Comparison of ENCODE assay signal across 17 cellular contexts in genomic region chr1:3590145-3590768, GRCh38. TPM values are rescaled to one million over a fixed set of nuclear protein-coding genes. Genes with fewer than 3 reads are reported as not detected.
A peak's percentile ranks its signal among the peaks of the same experiment; 100 is the strongest.
DNase-seq lines count a peak whose midpoint lies in the region; ATAC-seq and TF ChIP-seq lines count a peak whose summit lies in the region.
"Had no signal": no experiment of that assay in that cellular context is flagged by ENCODE, and none has a peak within 500 bp of the region (broad histone marks: within the 10 kb centered on the region; RNA-seq: fewer than 3 reads in every experiment).

No MANE protein-coding gene starts in this region.

- 79 to 84% methylated on average over 20 to 27 of the region's 27 CpGs for WGBS in endodermal cell (ENCODE audit: insufficient coverage in 1 of 2, insufficient read length in 1 of 2), 2 experiments

- peaks cover 0 to 53% (median 16%) of the 10 kb centered on the region in 11 experiments; a peak in 11 of 22 replicates for H3K36me3 ChIP-seq in BLaER1 treated with 17β-estradiol and CSF1 and Interleukin-3, amounts not matched to agents 10 nM and 100 nM
- H3K36me3 ChIP-seq in endodermal cell (ENCODE audit: control insufficient read depth, insufficient read depth, low read length): no peaks in the 10 kb centered on the region
- H3K36me3 ChIP-seq in CD4-positive, alpha-beta memory T cell (ENCODE audit: insufficient read depth, low read length): no peaks in the 10 kb centered on the region
- H3K36me3 ChIP-seq: SJSA1, tibial artery had no signal

- H4K20me1 ChIP-seq in BLaER1 treated with 17β-estradiol and CSF1 and Interleukin-3, amounts not matched to agents 10 nM and 100 nM: peaks cover 0 to 70% (median 0%) of the 10 kb centered on the region in 11 experiments; a peak in 8 of 22 replicates

- H3K4me1 Mint-ChIP-seq in endodermal cell (peaks cover 6% of the 10 kb centered on the region), mesothelial cell of epicardium (peaks cover 4% of the 10 kb centered on the region)
- no peaks in the 10 kb centered on the region for H3K4me1 Mint-ChIP-seq in CD4-positive, alpha-beta memory T cell

- peaks cover 0 to 15% (median 7%) of the 10 kb centered on the region in 11 experiments; a peak in 10 of 22 replicates for H3K9me3 ChIP-seq in BLaER1 treated with 17β-estradiol and CSF1 and Interleukin-3, amounts not matched to agents 10 nM and 100 nM (replicated peaks in 1 of 11)
- H3K9me3 ChIP-seq in endodermal cell (ENCODE audit: control insufficient read depth, low read length): no peaks in the 10 kb centered on the region
- H3K9me3 ChIP-seq in CD4-positive, alpha-beta memory T cell (ENCODE audit: control insufficient read depth in 1 of 2, low read length in 2 of 2): no peaks in the 10 kb centered on the region
- H3K9me3 ChIP-seq: SJSA1, tibial artery had no signal

- no peak for ATAC-seq in GM18505 (IDR thresholded peaks at IDR 0.05; ENCODE audit: unreplicated experiment)

- TF ChIP-seq CTCF in endodermal cell (conservative IDR thresholded peaks at IDR 0.05): no peak
- TF ChIP-seq CTCF in mesothelial cell of epicardium (IDR thresholded peaks at IDR 0.05; ENCODE audit: unreplicated experiment): no peak

- TF ChIP-seq POLR2A in GM18505 (IDR thresholded peaks at IDR 0.05; ENCODE audit: borderline replicate concordance, extremely low read depth, insufficient read depth, insufficient read length): no peak

- peaks cover 22 to 63% (median 50%) of the 10 kb centered on the region in 10 experiments for H3K4me1 ChIP-seq in BLaER1 treated with 17β-estradiol and CSF1 and Interleukin-3, amounts not matched to agents 10 nM and 100 nM
- H3K4me1 ChIP-seq in endodermal cell (ENCODE audit: control insufficient read depth, insufficient read depth, low read length): no peaks in the 10 kb centered on the region
- no peaks in the 10 kb centered on the region for H3K4me1 ChIP-seq in CD4-positive, alpha-beta memory T cell (ENCODE audit: insufficient read depth, low read length)
- H3K4me1 ChIP-seq: SJSA1, tibial artery had no signal

- CTCF ChIA-PET in CD4-positive, alpha-beta memory T cell (lab: Charles Lee; ENCODE audit: partially characterized antibody): no interaction called here

- H3K9me3 Mint-ChIP-seq in endodermal cell (no peaks in the 10 kb centered on the region), mesothelial cell of epicardium (no peaks in the 10 kb centered on the region)
- no peaks in the 10 kb centered on the region for H3K9me3 Mint-ChIP-seq in CD4-positive, alpha-beta memory T cell

- H3K4me3 ChIP-seq in BLaER1 treated with 17β-estradiol and CSF1 and Interleukin-3, amounts not matched to agents 10 nM and 100 nM: no peak overlapping the region
- H3K4me3 ChIP-seq in endodermal cell (ENCODE audit: low read length): no peak overlapping the region
- H3K4me3 ChIP-seq in CD4-positive, alpha-beta memory T cell (ENCODE audit: low read length in 2 of 2): no peak overlapping the region
- H3K4me3 ChIP-seq: GM23248, SJSA1, tibial artery had no signal

- peak overlapping the region in 2 of 11 experiments; percentile 21 to 23; a peak in 2 of 22 replicates for H3K9ac ChIP-seq in BLaER1 treated with 17β-estradiol and CSF1 and Interleukin-3, amounts not matched to agents 10 nM and 100 nM
- no peak overlapping the region for H3K9ac ChIP-seq in endodermal cell (ENCODE audit: extremely low read depth, low read length, poor library complexity, severe bottlenecking)
- H3K9ac ChIP-seq: GM23248 had no signal

- peak overlapping the region; percentile 79 for H3K27ac Mint-ChIP-seq in endodermal cell
- peak overlapping the region; percentile 66 for H3K27ac Mint-ChIP-seq in mesothelial cell of epicardium
- H3K27ac Mint-ChIP-seq in CD4-positive, alpha-beta memory T cell: no peak overlapping the region

- H3K27ac ChIP-seq in BLaER1 treated with 17β-estradiol and CSF1 and Interleukin-3, amounts not matched to agents 10 nM and 100 nM: no peak overlapping the region
- H3K27ac ChIP-seq in endodermal cell (ENCODE audit: low read depth, low read length): peak overlapping the region; percentile 70
- H3K27ac ChIP-seq in CD4-positive, alpha-beta memory T cell (ENCODE audit: low read depth, low read length): no peak overlapping the region
- H3K27ac ChIP-seq: GM23248, SJSA1, tibial artery had no signal

- H3K27me3 Mint-ChIP-seq in endodermal cell (ENCODE audit: insufficient read depth) (no peaks in the 10 kb centered on the region), mesothelial cell of epicardium (ENCODE audit: low read depth) (no peaks in the 10 kb centered on the region)
- no peaks in the 10 kb centered on the region for H3K27me3 Mint-ChIP-seq in CD4-positive, alpha-beta memory T cell

- peak overlapping the region in 6 of 11 experiments; percentile 66 to 100 (median 98); a peak in 11 of 22 replicates for H3K4me2 ChIP-seq in BLaER1 treated with 17β-estradiol and CSF1 and Interleukin-3, amounts not matched to agents 10 nM and 100 nM

- POLR2A ChIA-PET in CD4-positive, alpha-beta memory T cell (lab: Charles Lee; ENCODE audit: partially characterized antibody): no interaction called here

- H3K27me3 ChIP-seq in BLaER1 treated with 17β-estradiol and CSF1 and Interleukin-3, amounts not matched to agents 10 nM and 100 nM: no peaks in the 10 kb centered on the region; a peak in 1 of 22 replicates
- H3K27me3 ChIP-seq in endodermal cell (ENCODE audit: control insufficient read depth, insufficient read depth, low read length, poor library complexity, severe bottlenecking): no peaks in the 10 kb centered on the region
- H3K27me3 ChIP-seq in CD4-positive, alpha-beta memory T cell (ENCODE audit: insufficient read depth, low read length): no peaks in the 10 kb centered on the region

- DNase-seq in NCI-H128 (lab: John Stamatoyannopoulos, UW; ENCODE audit: unreplicated experiment): peak; percentile 20
- DNase-seq in endodermal cell: no peak
- DNase-seq in mesothelial cell of epicardium (ENCODE audit: low spot score in 2 of 2, unreplicated experiment in 2 of 2): no peak
- no peak for DNase-seq in cerebellum (ENCODE audit: low spot score)
- DNase-seq in NCI-H1105 treated with DMSO at 0.1 percent for 48 hours (lab: John Stamatoyannopoulos, UW): no peak
- DNase-seq in CD4-positive, alpha-beta memory T cell: no peak
- DNase-seq: caudate nucleus; foreskin fibroblast; GM23248; NCI-H1436 treated with DMSO at 0.1 percent for 48 hours; NCI-H226; stimulated activated CD4-positive, alpha-beta T cell treated with anti-CD3 and anti-CD28 coated beads, Interleukin-12 subunit alpha, Interleukin-12 subunit beta, amount 100 ng/mL, for 4 hours; T-helper 9 cell; tibial artery had no signal

- H3K36me3 Mint-ChIP-seq in endodermal cell (ENCODE audit: low read depth) (no peaks in the 10 kb centered on the region), mesothelial cell of epicardium (peaks cover 4% of the 10 kb centered on the region)
- H3K36me3 Mint-ChIP-seq in CD4-positive, alpha-beta memory T cell: no peaks in the 10 kb centered on the region

- H3K4me3 Mint-ChIP-seq in endodermal cell (no peak overlapping the region), mesothelial cell of epicardium (no peak overlapping the region)
- H3K4me3 Mint-ChIP-seq in CD4-positive, alpha-beta memory T cell: no peak overlapping the region

- intact Hi-C loops in CD4-positive, alpha-beta memory T cell (cut with micrococcal nuclease): no loop called here

RNA-seq across cellular contexts. Expression of gene MEGF6, which starts 21.1 kb away (rescaled TPM):
- 100 to 1,000 TPM in 1 of 2 donors, 10 to 100 TPM in 1; 83.0 to 103 TPM for total RNA-seq in endodermal cell
- polyA plus RNA-seq in endodermal cell (2013, experiment 1 of 2): 28.4 TPM
- polyA plus RNA-seq in endodermal cell (2013, experiment 2 of 2): 20.2 TPM
- 194 to 209 TPM (median 204 TPM) in 3 replicates for total RNA-seq in mesothelial cell of epicardium
- 14.9 TPM for total RNA-seq in cerebellum
- 100 to 1,000 TPM; 167 to 168 TPM for total RNA-seq in CD4-positive, alpha-beta memory T cell
- 1 to 10 TPM; 2.4 to 7.1 TPM for polyA plus RNA-seq in CD4-positive, alpha-beta memory T cell

RNA-seq across cellular contexts. Expression of gene TPRG1L, which starts 34.6 kb away (rescaled TPM):
- 10 to 100 TPM; 50.4 to 56.4 TPM for total RNA-seq in endodermal cell
- polyA plus RNA-seq in endodermal cell (2013, experiment 1 of 2): 30.8 TPM
- 32.3 TPM for polyA plus RNA-seq in endodermal cell (2013, experiment 2 of 2)
- 15.1 to 15.9 TPM (median 15.7 TPM) in 3 replicates for total RNA-seq in mesothelial cell of epicardium
- 12.1 TPM for total RNA-seq in cerebellum
- 10 to 100 TPM; 57.9 to 59.5 TPM for total RNA-seq in CD4-positive, alpha-beta memory T cell
- 10 to 100 TPM; 41.4 to 46.4 TPM for polyA plus RNA-seq in CD4-positive, alpha-beta memory T cell

RNA-seq across cellular contexts. Expression of gene WRAP73, which starts 59.6 kb away (rescaled TPM):
- 10 to 100 TPM; 29.8 to 32.5 TPM for total RNA-seq in endodermal cell
- polyA plus RNA-seq in endodermal cell (2013, experiment 1 of 2): 31.6 TPM
- 27.3 TPM for polyA plus RNA-seq in endodermal cell (2013, experiment 2 of 2)
- 20.8 to 26.4 TPM (median 21.4 TPM) in 3 replicates for total RNA-seq in mesothelial cell of epicardium
- total RNA-seq in cerebellum: 13.2 TPM
- total RNA-seq in CD4-positive, alpha-beta memory T cell: 10 to 100 TPM; 39.0 to 40.7 TPM
- polyA plus RNA-seq in CD4-positive, alpha-beta memory T cell: 10 to 100 TPM; 24.4 to 30.1 TPM

Comparison
In these comparisons a context has a peak if more than half of its experiments do, and no peak if none do; other contexts are left out.
1. H3K27ac Mint-ChIP-seq: peak in endodermal cell (single experiment) and mesothelial cell of epicardium (single experiment); none in CD4-positive, alpha-beta memory T cell (0 of 7).